ENCODE assay signal across 1 cellular context in the genomic region with DNA sequence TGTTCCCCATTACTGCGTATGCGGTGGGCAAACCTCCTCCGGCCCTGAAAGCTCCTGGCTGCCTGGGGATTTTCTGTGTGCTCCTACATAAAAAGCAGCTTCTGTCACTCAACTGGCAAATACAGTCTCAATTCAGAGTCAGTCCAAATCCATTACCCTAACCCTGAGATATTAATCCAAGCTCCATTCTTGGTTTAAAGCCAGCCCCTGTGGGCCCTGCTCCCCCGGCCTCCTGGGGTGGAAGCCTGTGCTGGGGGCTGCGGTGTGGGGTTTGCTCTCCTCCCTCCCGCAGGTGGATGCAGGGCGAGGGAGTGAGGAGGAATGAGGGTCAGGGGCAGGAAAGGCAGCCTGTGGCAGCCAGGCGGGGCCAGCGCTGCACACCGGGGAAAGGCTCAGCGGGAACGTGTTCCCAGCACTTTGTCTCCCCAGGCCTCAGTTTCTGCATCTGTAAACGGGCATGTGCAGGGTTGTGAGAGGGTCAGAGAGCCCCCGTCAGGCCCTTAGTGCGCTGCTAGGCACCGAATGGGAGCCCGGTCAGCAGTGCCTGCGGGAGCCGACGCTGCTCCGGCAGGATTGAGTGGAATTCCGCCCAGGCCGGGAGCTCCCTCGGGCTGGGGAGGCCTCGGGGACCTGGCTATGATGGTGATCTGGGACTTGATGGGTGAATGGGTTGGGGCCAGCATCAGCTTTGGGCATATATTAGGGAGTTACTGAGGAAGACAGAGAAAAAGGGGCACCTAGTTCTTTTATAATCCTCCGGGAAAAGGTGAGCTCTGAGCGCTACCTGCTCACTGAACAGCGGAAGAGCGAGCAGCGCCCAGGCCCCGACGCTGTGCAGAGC.
TF ChIP-seq lines count a peak whose summit lies in the region.

No MANE protein-coding gene starts in this region.

TF ChIP-seq in HepG2, 621 proteins besides CTCF, POLR2A, EP300 and RAD21 (continued from another document and continues in another):
- TF ChIP-seq ZBTB40 (IDR thresholded peaks at IDR 0.05) (no peak), ZBTB40 (CRISPR knock-in tag; IDR thresholded peaks at IDR 0.05) (peak; percentile 14; the same call in 1 of the 2 replicates), KLF16 (CRISPR knock-in tag; IDR thresholded peaks at IDR 0.05) (no peak), ZKSCAN5 (CRISPR knock-in tag; IDR thresholded peaks at IDR 0.05) (no peak), U2AF1 (optimal IDR thresholded peaks at IDR 0.05; ENCODE audit: low read depth, low read length) (no peak), HNRNPK (IDR thresholded peaks at IDR 0.05; ENCODE audit: low read depth, low read length, poor library complexity, severe bottlenecking) (no peak), ZNF83 (CRISPR knock-in tag; IDR thresholded peaks at IDR 0.05; ENCODE audit: borderline replicate concordance) (no peak), REXO4 (CRISPR knock-in tag; IDR thresholded peaks at IDR 0.05; ENCODE audit: borderline replicate concordance) (no peak), ZNF891 (CRISPR knock-in tag; IDR thresholded peaks at IDR 0.05) (0 out of 2 replicates have a peak, but pooled peaks have one; percentile 21), ZFP37 (CRISPR knock-in tag; IDR thresholded peaks at IDR 0.05; ENCODE audit: borderline replicate concordance) (no peak), GLMP (CRISPR knock-in tag; IDR thresholded peaks at IDR 0.05; ENCODE audit: borderline replicate concordance) (no peak), GMEB2 (CRISPR knock-in tag; IDR thresholded peaks at IDR 0.05; ENCODE audit: low read depth) (no peak), ZNF652 (CRISPR knock-in tag; IDR thresholded peaks at IDR 0.05; ENCODE audit: borderline replicate concordance, low read depth) (no peak), HOXD1 (CRISPR knock-in tag; IDR thresholded peaks at IDR 0.05) (no peak), ZFP91 (CRISPR knock-in tag; IDR thresholded peaks at IDR 0.05; ENCODE audit: borderline replicate concordance) (peak; percentile 66; the same call in 1 of the 2 replicates), ZNF704 (CRISPR knock-in tag; IDR thresholded peaks at IDR 0.05; ENCODE audit: borderline replicate concordance) (no peak), PTBP1 (IDR thresholded peaks at IDR 0.05; ENCODE audit: low read depth, low read length, poor library complexity, severe bottlenecking) (no peak), RARA (CRISPR knock-in tag; IDR thresholded peaks at IDR 0.05) (no peak), RORA (CRISPR knock-in tag; IDR thresholded peaks at IDR 0.05) (no peak), TEAD3 (CRISPR knock-in tag; optimal IDR thresholded peaks at IDR 0.05; ENCODE audit: borderline replicate concordance) (no peak), ZNF788 (CRISPR knock-in tag; IDR thresholded peaks at IDR 0.05; ENCODE audit: borderline replicate concordance) (peak; percentile 46), ONECUT2 (CRISPR knock-in tag; IDR thresholded peaks at IDR 0.05) (no peak), SNRNP70 (IDR thresholded peaks at IDR 0.05; ENCODE audit: low read depth, low read length) (no peak), MXD3 (CRISPR knock-in tag; IDR thresholded peaks at IDR 0.05) (no peak), ZNF672 (CRISPR knock-in tag; IDR thresholded peaks at IDR 0.05) (no peak), ERF (CRISPR knock-in tag; IDR thresholded peaks at IDR 0.05) (no peak; the same call in 1 of the 2 replicates), ZBTB21 (CRISPR knock-in tag; IDR thresholded peaks at IDR 0.05) (no peak), ZNF224 (CRISPR knock-in tag; IDR thresholded peaks at IDR 0.05) (no peak)
- TF ChIP-seq, protein P1, sequence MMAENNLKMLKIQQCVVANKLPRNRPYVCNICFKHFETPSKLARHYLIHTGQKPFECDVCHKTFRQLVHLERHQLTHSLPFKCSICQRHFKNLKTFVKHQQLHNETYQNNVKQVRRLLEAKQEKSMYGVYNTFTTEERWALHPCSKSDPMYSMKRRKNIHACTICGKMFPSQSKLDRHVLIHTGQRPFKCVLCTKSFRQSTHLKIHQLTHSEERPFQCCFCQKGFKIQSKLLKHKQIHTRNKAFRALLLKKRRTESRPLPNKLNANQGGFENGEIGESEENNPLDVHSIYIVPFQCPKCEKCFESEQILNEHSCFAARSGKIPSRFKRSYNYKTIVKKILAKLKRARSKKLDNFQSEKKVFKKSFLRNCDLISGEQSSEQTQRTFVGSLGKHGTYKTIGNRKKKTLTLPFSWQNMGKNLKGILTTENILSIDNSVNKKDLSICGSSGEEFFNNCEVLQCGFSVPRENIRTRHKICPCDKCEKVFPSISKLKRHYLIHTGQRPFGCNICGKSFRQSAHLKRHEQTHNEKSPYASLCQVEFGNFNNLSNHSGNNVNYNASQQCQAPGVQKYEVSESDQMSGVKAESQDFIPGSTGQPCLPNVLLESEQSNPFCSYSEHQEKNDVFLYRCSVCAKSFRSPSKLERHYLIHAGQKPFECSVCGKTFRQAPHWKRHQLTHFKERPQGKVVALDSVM (CRISPR knock-in tag; IDR thresholded peaks at IDR 0.05): peak; percentile 37; the same call in 1 of the 2 replicates
- TF ChIP-seq, protein P2, sequence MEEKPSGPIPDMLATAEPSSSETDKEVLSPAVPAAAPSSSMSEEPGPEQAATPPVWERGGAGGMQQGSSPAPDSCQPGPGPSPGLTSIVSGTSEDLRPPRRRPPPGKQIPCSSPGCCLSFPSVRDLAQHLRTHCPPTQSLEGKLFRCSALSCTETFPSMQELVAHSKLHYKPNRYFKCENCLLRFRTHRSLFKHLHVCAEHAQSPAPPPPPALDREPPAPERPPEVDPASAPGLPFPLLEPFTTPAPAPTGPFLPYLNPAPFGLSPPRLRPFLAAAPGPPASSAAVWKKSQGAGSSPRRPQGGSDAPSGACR (CRISPR knock-in tag; IDR thresholded peaks at IDR 0.05): no peak
- TF ChIP-seq, protein P3, sequence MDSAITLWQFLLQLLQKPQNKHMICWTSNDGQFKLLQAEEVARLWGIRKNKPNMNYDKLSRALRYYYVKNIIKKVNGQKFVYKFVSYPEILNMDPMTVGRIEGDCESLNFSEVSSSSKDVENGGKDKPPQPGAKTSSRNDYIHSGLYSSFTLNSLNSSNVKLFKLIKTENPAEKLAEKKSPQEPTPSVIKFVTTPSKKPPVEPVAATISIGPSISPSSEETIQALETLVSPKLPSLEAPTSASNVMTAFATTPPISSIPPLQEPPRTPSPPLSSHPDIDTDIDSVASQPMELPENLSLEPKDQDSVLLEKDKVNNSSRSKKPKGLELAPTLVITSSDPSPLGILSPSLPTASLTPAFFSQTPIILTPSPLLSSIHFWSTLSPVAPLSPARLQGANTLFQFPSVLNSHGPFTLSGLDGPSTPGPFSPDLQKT (CRISPR knock-in tag; IDR thresholded peaks at IDR 0.05; ENCODE audit: borderline replicate concordance): no peak
- TF ChIP-seq, protein P4, sequence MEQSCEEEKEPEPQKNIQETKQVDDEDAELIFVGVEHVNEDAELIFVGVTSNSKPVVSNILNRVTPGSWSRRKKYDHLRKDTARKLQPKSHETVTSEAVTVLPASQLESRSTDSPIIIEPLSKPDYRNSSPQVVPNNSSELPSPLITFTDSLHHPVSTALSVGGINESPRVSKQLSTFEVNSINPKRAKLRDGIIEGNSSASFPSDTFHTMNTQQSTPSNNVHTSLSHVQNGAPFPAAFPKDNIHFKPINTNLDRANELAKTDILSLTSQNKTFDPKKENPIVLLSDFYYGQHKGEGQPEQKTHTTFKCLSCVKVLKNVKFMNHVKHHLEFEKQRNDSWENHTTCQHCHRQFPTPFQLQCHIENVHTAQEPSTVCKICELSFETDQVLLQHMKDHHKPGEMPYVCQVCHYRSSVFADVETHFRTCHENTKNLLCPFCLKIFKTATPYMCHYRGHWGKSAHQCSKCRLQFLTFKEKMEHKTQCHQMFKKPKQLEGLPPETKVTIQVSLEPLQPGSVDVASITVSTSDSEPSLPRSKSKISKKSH (CRISPR knock-in tag; IDR thresholded peaks at IDR 0.05; ENCODE audit: borderline replicate concordance): no peak
